In the genomic region with DNA sequence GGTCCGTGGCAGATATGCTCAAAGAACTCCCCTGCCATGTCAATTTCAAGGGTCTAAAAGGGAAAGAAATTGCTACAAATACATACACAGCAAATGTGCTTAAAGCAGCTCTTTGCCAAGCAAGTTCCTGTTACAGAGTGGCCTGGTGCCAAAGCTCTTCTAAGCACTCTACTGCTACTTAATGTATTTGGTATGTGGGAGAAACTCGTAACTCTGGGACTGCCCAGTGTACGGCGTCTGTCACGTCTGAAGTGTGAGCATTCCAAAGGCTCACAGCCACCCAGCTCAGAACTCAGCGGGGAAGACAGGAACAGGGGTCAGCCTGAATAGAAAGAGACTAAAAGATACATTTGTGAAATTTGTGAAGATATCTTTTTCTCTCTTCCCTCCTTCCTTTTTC, we compare ENCODE assay signal across 8 cellular contexts. TPM values are rescaled to one million over a fixed set of nuclear protein-coding genes. Genes with fewer than 3 reads are reported as not detected.
DNase-seq lines count a peak whose midpoint lies in the region; ATAC-seq and TF ChIP-seq lines count a peak whose summit lies in the region.

No MANE protein-coding gene starts in this region.

- TF ChIP-seq CTCF in OCI-LY1 (IDR thresholded peaks at IDR 0.05; ENCODE audit: low read length), result no peak
- no peak for TF ChIP-seq CTCF in esophagus squamous epithelium (IDR thresholded peaks at IDR 0.05)
- no peak for TF ChIP-seq CTCF in neural progenitor cell (IDR thresholded peaks at IDR 0.05)
- no peak for TF ChIP-seq CTCF in WERI-Rb-1 (IDR thresholded peaks at IDR 0.05; ENCODE audit: low read depth, low read length)
- no peak for TF ChIP-seq CTCF in GM13976 (IDR thresholded peaks at IDR 0.05; ENCODE audit: borderline replicate concordance, control extremely low read depth, extremely low read depth, insufficient read depth, missing control alignments)

- H2AFZ ChIP-seq in OCI-LY1 (ENCODE audit: low read length) (no peak overlapping the region), neural progenitor cell (replicated peaks) (no peak overlapping the region)

- no peaks in the 10 kb centered on the region for H3K9me3 Mint-ChIP-seq in neural progenitor cell

- H3K4me1 Mint-ChIP-seq in neural progenitor cell, result peaks cover 22% of the 10 kb centered on the region

- H3K79me2 ChIP-seq in OCI-LY1 (ENCODE audit: insufficient read depth, low read length) (peaks cover 78% of the 10 kb centered on the region), neural progenitor cell (ENCODE audit: low read depth) (no peaks in the 10 kb centered on the region)

- in situ Hi-C loops in GM13976 (cut with MboI; ENCODE audit: low sequenced_read_pairs, unreplicated experiment), result no loop called here

- H3K9ac ChIP-seq in OCI-LY1 (ENCODE audit: low read length) (peak overlapping the region; percentile 30; the same call in 1 of the 2 replicates), neural progenitor cell (no peak overlapping the region)

- peak overlapping the region; percentile 80 for H3K27ac Mint-ChIP-seq in neural progenitor cell

- H3K4me1 ChIP-seq in OCI-LY1 (ENCODE audit: insufficient read depth, low read length, severe bottlenecking) (peaks cover 100% of the 10 kb centered on the region), esophagus squamous epithelium (peaks cover 0 to 77% (median 9%) of the 10 kb centered on the region in 3 donors), neural progenitor cell (peaks cover 5% of the 10 kb centered on the region)

- DNase-seq in HEK293T (ENCODE audit: extremely low spot score) (peak; percentile 40), esophagus squamous epithelium (lab: John Stamatoyannopoulos, UW) (no peak), neural progenitor cell (ENCODE audit: low spot score) (peak; percentile 49), WERI-Rb-1 (no peak), GM13976 (ENCODE audit: low spot score) (no peak), COLO668 (lab: John Stamatoyannopoulos, UW; ENCODE audit: unreplicated experiment) (no peak)

- no peaks in the 10 kb centered on the region for H3F3A ChIP-seq in OCI-LY1 (ENCODE audit: insufficient read depth, low read length)
- H3F3A ChIP-seq in neural progenitor cell (ENCODE audit: low read depth), result no peaks in the 10 kb centered on the region

- no peaks in the 10 kb centered on the region for H3K9me3 ChIP-seq in OCI-LY1 (ENCODE audit: low read length)
- no peaks in the 10 kb centered on the region for H3K9me3 ChIP-seq in esophagus squamous epithelium
- no peaks in the 10 kb centered on the region for H3K9me3 ChIP-seq in neural progenitor cell (ENCODE audit: low read depth)
- no peaks in the 10 kb centered on the region for H3K9me3 ChIP-seq in WERI-Rb-1 (ENCODE audit: severe bottlenecking)

- peak overlapping the region; percentile 83 for H3K27ac ChIP-seq in OCI-LY1 (ENCODE audit: low read depth, low read length, poor library complexity, severe bottlenecking)
- H3K27ac ChIP-seq in esophagus squamous epithelium, result peak overlapping the region; percentile 39 to 81 (median 70)
- no peak overlapping the region for H3K27ac ChIP-seq in neural progenitor cell
- no peak overlapping the region for H3K27ac ChIP-seq in WERI-Rb-1

- H3K27me3 ChIP-seq in OCI-LY1 (ENCODE audit: insufficient read depth, low read length) (no peaks in the 10 kb centered on the region), esophagus squamous epithelium (no peaks in the 10 kb centered on the region), neural progenitor cell (no peaks in the 10 kb centered on the region), WERI-Rb-1 (ENCODE audit: insufficient read depth, low read depth, severe bottlenecking) (no peaks in the 10 kb centered on the region)

- H3K4me3 Mint-ChIP-seq in neural progenitor cell, result peak overlapping the region; percentile 15

- TF ChIP-seq POLR2A in esophagus squamous epithelium (IDR thresholded peaks at IDR 0.05), result no peak

- no peaks in the 10 kb centered on the region for H3K36me3 Mint-ChIP-seq in neural progenitor cell

- CTCF ChIA-PET in HEK293T (lab: Yijun Ruan, JAX), result interaction anchor here (1.0 to 1.2 kb wide), 2 partner anchors 10 to 54 kb away, joined by 3 read pairs; no protein-coding TSS in a partner anchor

- no peak for ATAC-seq in HG03354 (IDR thresholded peaks at IDR 0.05; ENCODE audit: poor library complexity, severe bottlenecking, unreplicated experiment)

- intact Hi-C loops in esophagus squamous epithelium (cut with DNase I), result no loop called here

- 3 to 4% methylated on average over 6 of the region's 6 CpGs for WGBS in esophagus squamous epithelium, 2 donors

- peak overlapping the region; percentile 26 for H3K4me3 ChIP-seq in OCI-LY1 (ENCODE audit: low read depth, low read length, poor library complexity, severe bottlenecking)
- peak overlapping the region in 3 of 4 donors; percentile 7 to 52 (median 28) for H3K4me3 ChIP-seq in esophagus squamous epithelium
- no peak overlapping the region for H3K4me3 ChIP-seq in neural progenitor cell
- no peak overlapping the region for H3K4me3 ChIP-seq in WERI-Rb-1 (ENCODE audit: low read depth, low read length)

- POLR2A ChIA-PET in HEK293T (lab: Yijun Ruan, JAX), result no interaction called here

- H4K20me1 ChIP-seq in OCI-LY1 (ENCODE audit: insufficient read depth, low read length), result no peaks in the 10 kb centered on the region
- no peaks in the 10 kb centered on the region for H4K20me1 ChIP-seq in neural progenitor cell (ENCODE audit: low read depth)

- peak overlapping the region; percentile 56 for H3K4me2 ChIP-seq in OCI-LY1 (ENCODE audit: low read length)
- no peak overlapping the region for H3K4me2 ChIP-seq in neural progenitor cell

- no peaks in the 10 kb centered on the region for H3K9me2 ChIP-seq in OCI-LY1 (ENCODE audit: low read depth, low read length)

- H3K36me3 ChIP-seq in OCI-LY1 (ENCODE audit: insufficient read depth, low read length), result no peaks in the 10 kb centered on the region
- H3K36me3 ChIP-seq in esophagus squamous epithelium, result no peaks in the 10 kb centered on the region
- no peaks in the 10 kb centered on the region for H3K36me3 ChIP-seq in neural progenitor cell
- H3K36me3 ChIP-seq in WERI-Rb-1, result no peaks in the 10 kb centered on the region

- H3K27me3 Mint-ChIP-seq in neural progenitor cell (ENCODE audit: insufficient read depth, low read depth), result no peaks in the 10 kb centered on the region

TF ChIP-seq in HEK293T, 16 proteins besides CTCF, POLR2A, EP300 and RAD21:
- TF ChIP-seq SP1 (IDR thresholded peaks at IDR 0.05), result no peak
- TF ChIP-seq ELF4 (IDR thresholded peaks at IDR 0.05), result no peak
- TF ChIP-seq LEF1 (IDR thresholded peaks at IDR 0.05; ENCODE audit: borderline replicate concordance), result no peak
- TF ChIP-seq HDGF (IDR thresholded peaks at IDR 0.05; ENCODE audit: borderline replicate concordance), result no peak
- TF ChIP-seq FOXA1 (IDR thresholded peaks at IDR 0.05), result no peak
- no peak for TF ChIP-seq NFRKB (IDR thresholded peaks at IDR 0.05)

RNA-seq across cellular contexts. Expression of gene RBMS3, which starts 54.6 kb away (rescaled TPM):
- total RNA-seq in esophagus squamous epithelium (10 to 100 TPM in 1 of 4 donors, 1 to 10 TPM in 2, under 1 TPM in 1; 0.57 to 35.7 (median 6.1) TPM), neural progenitor cell (ENCODE audit: low replicate concordance) (0.47 and 0.65 TPM in 2 replicates)

Comparison
In these comparisons a context has a peak if more than half of its experiments do, and no peak if none do; other contexts are left out.
1. DNase-seq: peak in HEK293T (single experiment) and neural progenitor cell (single experiment); none in esophagus squamous epithelium (single experiment), WERI-Rb-1 (single experiment), GM13976 (single experiment) and COLO668 (single experiment).
2. H3K27ac ChIP-seq: peak in OCI-LY1 (single experiment) and esophagus squamous epithelium (4 of 4); none in neural progenitor cell (single experiment) and WERI-Rb-1 (single experiment).
3. H3K4me3 ChIP-seq: peak in OCI-LY1 (single experiment) and esophagus squamous epithelium (3 of 4); none in neural progenitor cell (single experiment) and WERI-Rb-1 (single experiment).